Comparison of ENCODE assay signal across 13 cellular contexts in genomic region chr20:35821807-35822242, GRCh38. TPM values are rescaled to one million over a fixed set of nuclear protein-coding genes. Genes with fewer than 3 reads are reported as not detected.
DNase-seq lines count a peak whose midpoint lies in the region; TF ChIP-seq lines count a peak whose summit lies in the region.
"Had no signal": no experiment of that assay in that cellular context is flagged by ENCODE, and none has a peak within 500 bp of the region (broad histone marks: within the 10 kb centered on the region; RNA-seq: fewer than 3 reads in every experiment).

No MANE protein-coding gene starts in this region.

- no peaks in the 10 kb centered on the region for H3K27me3 ChIP-seq in breast epithelium
- no peaks in the 10 kb centered on the region for H3K27me3 ChIP-seq in smooth muscle cell (ENCODE audit: low read depth)

- DNase-seq in MCF 10A (ENCODE audit: unreplicated experiment) (peak; percentile 14), breast epithelium (ENCODE audit: low spot score in 2 of 2) (no peak), SW480 (ENCODE audit: low spot score) (peak; percentile 58), fibroblast of villous mesenchyme (ENCODE audit: low read depth) (peak; percentile 78), smooth muscle cell (lab: John Stamatoyannopoulos, UW; ENCODE audit: unreplicated experiment) (no peak), OCI-LY7 (ENCODE audit: low spot score) (no peak), iPS-NIHi11 (ENCODE audit: low spot score) (no peak)
- no peak for DNase-seq in effector CD8-positive, alpha-beta T cell (lab: John Stamatoyannopoulos, UW)
- DNase-seq: activated T-cell treated with anti-CD3 and anti-CD28 coated beads for 4 hours; NCI-H1694 treated with DMSO at 0.1 percent for 48 hours; SHP77; stimulated activated CD4-positive, alpha-beta T cell treated with anti-CD3 and anti-CD28 coated beads, Interleukin-12 subunit alpha, Interleukin-12 subunit beta, amount 100 ng/mL, for 4 hours had no signal

- peaks cover 35% of the 10 kb centered on the region for H3K36me3 Mint-ChIP-seq in MCF 10A (ENCODE audit: insufficient read depth, unreplicated experiment)

- peaks cover 30% of the 10 kb centered on the region for H3K4me1 Mint-ChIP-seq in MCF 10A (ENCODE audit: insufficient read depth, unreplicated experiment)

- no peaks in the 10 kb centered on the region for H3K9me3 ChIP-seq in breast epithelium
- H3K9me3 ChIP-seq in smooth muscle cell (replicated peaks; ENCODE audit: low read depth) = no peaks in the 10 kb centered on the region
- no peaks in the 10 kb centered on the region for H3K9me3 ChIP-seq in OCI-LY7 (ENCODE audit: low read length)

- H3K9me2 ChIP-seq in OCI-LY7 (ENCODE audit: insufficient read depth, low read length) = no peaks in the 10 kb centered on the region

- H3K9ac ChIP-seq in smooth muscle cell (ENCODE audit: low read depth) = no peak overlapping the region

- H3K4me3 ChIP-seq in breast epithelium (no peak overlapping the region), fibroblast of villous mesenchyme (ENCODE audit: low read depth, low read length) (no peak overlapping the region), smooth muscle cell (no peak overlapping the region), OCI-LY7 (ENCODE audit: low read depth, low read length, poor library complexity, severe bottlenecking) (no peak overlapping the region)

- no peak overlapping the region for H3K4me3 Mint-ChIP-seq in MCF 10A (ENCODE audit: unreplicated experiment)
- H3K4me3 Mint-ChIP-seq: stimulated activated naive CD8-positive, alpha-beta T cell treated with anti-CD3 and anti-CD28 coated beads, Interleukin-15, Interleukin-2, amounts not matched to agents 100 ng/mL and 50 ng/mL, for 24 hours had no signal

- BruUV-seq in MCF 10A (replicated peaks; lab: Mats Ljungman, UMichigan) = no TSS peak
- no TSS peak for BruUV-seq in OCI-LY7 (replicated peaks; lab: Mats Ljungman, UMichigan)

- H3K79me2 ChIP-seq in smooth muscle cell (ENCODE audit: low read depth) (peaks cover 18% of the 10 kb centered on the region), OCI-LY7 (ENCODE audit: insufficient read depth, low read depth, low read length) (no peaks in the 10 kb centered on the region)

- peaks cover 6% of the 10 kb centered on the region for H3K9me3 Mint-ChIP-seq in MCF 10A (ENCODE audit: unreplicated experiment)
- H3K9me3 Mint-ChIP-seq: stimulated activated naive CD8-positive, alpha-beta T cell treated with anti-CD3 and anti-CD28 coated beads, Interleukin-15, Interleukin-2, amounts not matched to agents 100 ng/mL and 50 ng/mL, for 24 hours had no signal

- H3K4me2 ChIP-seq in smooth muscle cell (no peak overlapping the region), OCI-LY7 (ENCODE audit: low read length) (no peak overlapping the region)

- CTCF ChIA-PET in MCF 10A (lab: Yijun Ruan, JAX) = no interaction called here
- CTCF ChIA-PET in OCI-LY7 (lab: Charles Lee; ENCODE audit: unreplicated experiment) = no interaction called here

- H3K4me1 ChIP-seq in breast epithelium (peaks cover 0 to 3% of the 10 kb centered on the region in 2 donors), smooth muscle cell (ENCODE audit: low read depth) (no peaks in the 10 kb centered on the region), OCI-LY7 (ENCODE audit: insufficient read depth, low read length, poor library complexity, severe bottlenecking) (no peaks in the 10 kb centered on the region)

- intact Hi-C loops in MCF 10A (cut with micrococcal nuclease) = no loop called here
- intact Hi-C loops in breast epithelium (cut with DNase I; ENCODE audit: low total_unique reads) = no loop called here
- intact Hi-C loops in OCI-LY7 (cut with micrococcal nuclease; ENCODE audit: unreplicated experiment) = no loop called here

- H3F3A ChIP-seq in smooth muscle cell (ENCODE audit: low read depth) = peaks cover 6% of the 10 kb centered on the region

- WGBS in smooth muscle cell (ENCODE audit: low lambda C conversion rate) = 65% methylated on average over 8 of the region's 8 CpGs

- H3K36me3 ChIP-seq in breast epithelium (no peaks in the 10 kb centered on the region), smooth muscle cell (ENCODE audit: low read depth) (no peaks in the 10 kb centered on the region), OCI-LY7 (ENCODE audit: insufficient read depth, low read length) (peaks cover 12% of the 10 kb centered on the region; the same call in 1 of the 2 replicates)

- TF ChIP-seq CTCF in MCF 10A (IDR thresholded peaks at IDR 0.05; ENCODE audit: unreplicated experiment) (no peak), breast epithelium (IDR thresholded peaks at IDR 0.05) (no peak), fibroblast of villous mesenchyme (IDR thresholded peaks at IDR 0.05; ENCODE audit: insufficient read depth, low read depth, low read length) (no peak), smooth muscle cell (IDR thresholded peaks at IDR 0.05; ENCODE audit: borderline replicate concordance, insufficient read depth, poor library complexity, severe bottlenecking) (no peak), OCI-LY7 (conservative IDR thresholded peaks at IDR 0.05; ENCODE audit: low read length) (no peak)

- H3K27ac Mint-ChIP-seq in MCF 10A (ENCODE audit: low read depth, unreplicated experiment) = peak overlapping the region; percentile 77
- H3K27ac Mint-ChIP-seq: stimulated activated naive CD8-positive, alpha-beta T cell treated with anti-CD3 and anti-CD28 coated beads, Interleukin-15, Interleukin-2, amounts not matched to agents 100 ng/mL and 50 ng/mL, for 24 hours had no signal

- H4K20me1 ChIP-seq in smooth muscle cell (ENCODE audit: low read depth) (peaks cover 43% of the 10 kb centered on the region), OCI-LY7 (ENCODE audit: insufficient read depth, low read length) (no peaks in the 10 kb centered on the region)

- H3K27ac ChIP-seq in breast epithelium = no peak overlapping the region
- peak overlapping the region; percentile 52 for H3K27ac ChIP-seq in smooth muscle cell (ENCODE audit: low read depth)
- no peak overlapping the region for H3K27ac ChIP-seq in OCI-LY7 (ENCODE audit: low read depth, low read length, poor library complexity, severe bottlenecking)

- no peaks in the 10 kb centered on the region for H3K27me3 Mint-ChIP-seq in MCF 10A (ENCODE audit: insufficient read depth, unreplicated experiment)
- H3K27me3 Mint-ChIP-seq: stimulated activated naive CD8-positive, alpha-beta T cell treated with anti-CD3 and anti-CD28 coated beads, Interleukin-15, Interleukin-2, amounts not matched to agents 100 ng/mL and 50 ng/mL, for 24 hours had no signal

- H2AFZ ChIP-seq in smooth muscle cell (ENCODE audit: low read depth) = no peak overlapping the region
- H2AFZ ChIP-seq in OCI-LY7 (ENCODE audit: low read length) = no peak overlapping the region

- no peak for TF ChIP-seq POLR2A in breast epithelium (IDR thresholded peaks at IDR 0.05)

- POLR2A ChIA-PET in MCF 10A (lab: Yijun Ruan, JAX) (interaction anchor here (0.9 to 1.4 kb wide), 3 partner anchors 33 to 79 kb away, joined by 4 to 5 read pairs (median 5); partner anchors contain the start of gene RBM39), OCI-LY7 (lab: Charles Lee) (interaction anchor here (0.6 kb wide), 1 partner anchor 122 kb away, joined by 3 read pairs; no protein-coding TSS in a partner anchor)

RNA-seq across cellular contexts. Expression of gene PHF20, which starts 50.0 kb away (rescaled TPM):
- total RNA-seq in MCF 10A (2022) (64.2 and 74.7 TPM in 2 replicates), breast epithelium (10 to 100 TPM; 48.5 to 60.0 (median 59.7) TPM), fibroblast of villous mesenchyme (32.5 and 34.5 TPM in 2 replicates), smooth muscle cell (24.5 and 27.4 TPM in 2 replicates), OCI-LY7 (2022) (47.8 and 51.4 TPM in 2 replicates)
- polyA plus RNA-seq in smooth muscle cell = 23.3 and 23.7 TPM in 2 replicates
- total RNA-seq in OCI-LY7 (2014; rRNA removed; shearing (Covaris generic)) = 37.9 and 43.6 TPM in 2 replicates

Comparison
In these comparisons a context has a peak if more than half of its experiments do, and no peak if none do; other contexts are left out.
1. DNase-seq: peak in MCF 10A (single experiment), SW480 (single experiment) and fibroblast of villous mesenchyme (single experiment); none in breast epithelium (0 of 2), smooth muscle cell (single experiment), OCI-LY7 (single experiment), iPS-NIHi11 (single experiment) and effector CD8-positive, alpha-beta T cell (single experiment).